In the genomic region with DNA sequence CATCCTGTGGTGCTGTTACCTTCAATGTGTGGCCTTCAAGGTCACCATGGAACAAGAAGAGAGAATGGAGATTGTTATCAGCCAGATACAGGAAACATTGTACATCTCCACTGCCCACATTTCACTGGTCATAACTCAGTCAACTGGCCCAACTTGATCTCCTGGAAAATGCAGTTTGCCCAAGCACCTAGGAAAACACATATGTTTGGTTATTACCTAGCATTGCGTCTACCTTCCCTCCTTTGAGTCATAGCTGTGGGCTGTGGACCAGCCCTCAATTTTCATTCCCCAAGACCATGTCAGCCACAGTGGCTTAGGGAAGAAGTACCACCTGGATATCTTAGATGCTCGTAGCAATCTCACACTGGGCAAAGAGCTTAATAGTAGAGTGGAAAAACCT, we compare ENCODE assay signal across 28 cellular contexts.
"Had no signal": no experiment of that assay in that cellular context is flagged by ENCODE, and none has a peak within 500 bp of the region (broad histone marks: within the 10 kb centered on the region; RNA-seq: fewer than 3 reads in every experiment).

No MANE protein-coding gene starts in this region.

- H3K9me3 ChIP-seq: ascending aorta, breast epithelium, colonic mucosa, esophagus squamous epithelium, gastroesophageal sphincter, heart right ventricle had no signal

- H3K27me3 ChIP-seq: ascending aorta, breast epithelium, cardiac muscle cell, colonic mucosa, esophagus squamous epithelium, gastroesophageal sphincter, heart right ventricle had no signal

- H3K36me3 ChIP-seq: ascending aorta, breast epithelium, cardiac muscle cell, colonic mucosa, esophagus squamous epithelium, gastroesophageal sphincter, heart right ventricle had no signal

- H3K27ac ChIP-seq: ascending aorta, breast epithelium, cardiac muscle cell, colonic mucosa, epithelial cell of prostate, esophagus squamous epithelium, gastroesophageal sphincter, heart right ventricle had no signal

- H3K4me3 ChIP-seq: ascending aorta, breast epithelium, cardiac muscle cell, colonic mucosa, esophagus squamous epithelium, gastroesophageal sphincter, heart right ventricle had no signal

- H3K9me3 Mint-ChIP-seq: activated T-cell treated with anti-CD3 and anti-CD28 coated beads, Interleukin-2, amount 50 U/mL, for 24 hours had no signal

- H3K4me3 Mint-ChIP-seq: activated CD8-positive, alpha-beta T cell treated with anti-CD3 and anti-CD28 coated beads, Interleukin-2, amount 10 ng/mL, durations not matched to agents 7 days and 5 days; activated naive CD4-positive, alpha-beta T cell treated with anti-CD3 and anti-CD28 coated beads, Interleukin-2, amount 10 ng/mL, durations not matched to agents 7 days and 5 days; activated naive CD8-positive, alpha-beta T cell treated with anti-CD3 and anti-CD28 coated beads, Interleukin-2, amount 10 ng/mL, durations not matched to agents 7 days and 5 days; activated T-cell treated with anti-CD3 and anti-CD28 coated beads, Interleukin-2, amount 50 U/mL, for 24 hours; activated T-cell treated with anti-CD3 and anti-CD28 coated beads, Interleukin-2, amount 50 U/mL, for 72 hours; brain had no signal

- H3K27me3 Mint-ChIP-seq: activated naive CD4-positive, alpha-beta T cell treated with anti-CD3 and anti-CD28 coated beads, Interleukin-2, amount 10 ng/mL, durations not matched to agents 7 days and 5 days; activated naive CD8-positive, alpha-beta T cell treated with anti-CD3 and anti-CD28 coated beads, Interleukin-2, amount 10 ng/mL, durations not matched to agents 7 days and 5 days; activated T-cell treated with anti-CD3 and anti-CD28 coated beads, Interleukin-2, amount 50 U/mL, for 24 hours had no signal

- H3K36me3 Mint-ChIP-seq: activated naive CD4-positive, alpha-beta T cell treated with anti-CD3 and anti-CD28 coated beads, Interleukin-2, amount 10 ng/mL, durations not matched to agents 7 days and 5 days; activated naive CD4-positive, alpha-beta T cell treated with anti-CD3 and anti-CD28 coated beads, Interleukin-2, amount 50 U/mL, for 72 hours; activated naive CD8-positive, alpha-beta T cell treated with anti-CD3 and anti-CD28 coated beads, Interleukin-2, amount 10 ng/mL, durations not matched to agents 7 days and 5 days; brain had no signal

- ATAC-seq: activated CD8-positive, alpha-beta T cell treated with anti-CD3 and anti-CD28 coated beads, Interleukin-2, amount 10 ng/mL, durations not matched to agents 7 days and 5 days; activated naive CD4-positive, alpha-beta T cell treated with anti-CD3 and anti-CD28 coated beads, Interleukin-2, amount 50 U/mL, for 72 hours; activated T-cell treated with anti-CD3 and anti-CD28 coated beads, Interleukin-2, amount 50 U/mL, for 72 hours; gastroesophageal sphincter; heart right ventricle had no signal

- H3K27ac Mint-ChIP-seq: activated CD8-positive, alpha-beta T cell treated with anti-CD3 and anti-CD28 coated beads, Interleukin-2, amount 10 ng/mL, durations not matched to agents 7 days and 5 days; activated naive CD4-positive, alpha-beta T cell treated with anti-CD3 and anti-CD28 coated beads, Interleukin-2, amount 10 ng/mL, durations not matched to agents 7 days and 5 days; activated naive CD8-positive, alpha-beta T cell treated with anti-CD3 and anti-CD28 coated beads, Interleukin-2, amount 10 ng/mL, durations not matched to agents 7 days and 5 days; activated T-cell treated with anti-CD3 and anti-CD28 coated beads, Interleukin-2, amount 50 U/mL, for 24 hours; activated T-cell treated with anti-CD3 and anti-CD28 coated beads, Interleukin-2, amount 50 U/mL, for 72 hours; brain had no signal

- DNase-seq: activated CD4-positive, alpha-beta T cell treated with anti-CD3 and anti-CD28 coated beads for 1 hour; activated CD4-positive, alpha-beta T cell treated with anti-CD3 and anti-CD28 coated beads for 4 hours; activated CD4-positive, alpha-beta T cell treated with anti-CD3 and anti-CD28 coated beads, Interleukin-2, amount 50 U/mL, for 1 hour; activated CD4-positive, alpha-beta T cell treated with anti-CD3 and anti-CD28 coated beads, Interleukin-2, amount 50 U/mL, for 48 hours; activated CD8-positive, alpha-beta memory T cell treated with anti-CD3 and anti-CD28 coated beads, Interleukin-2, amount 50 U/mL, for 48 hours; activated CD8-positive, alpha-beta T cell treated with anti-CD3 and anti-CD28 coated beads, Interleukin-2, amount 10 ng/mL, durations not matched to agents 7 days and 5 days; activated gamma-delta T cell; activated naive CD4-positive, alpha-beta T cell; activated naive CD4-positive, alpha-beta T cell treated with anti-CD3 and anti-CD28 coated beads, Interleukin-2, amount 10 ng/mL, durations not matched to agents 7 days and 5 days; activated naive CD8-positive, alpha-beta T cell treated with anti-CD3 and anti-CD28 coated beads, Interleukin-2, amount 10 ng/mL, durations not matched to agents 7 days and 5 days; activated T-cell treated with anti-CD3 and anti-CD28 coated beads for 4 hours; activated T-cell treated with anti-CD3 and anti-CD28 coated beads, Interleukin-2, amount 50 U/mL, for 24 hours; activated T-cell treated with anti-CD3 and anti-CD28 coated beads, Interleukin-2, amount 50 U/mL, for 72 hours; central memory CD4-positive, alpha-beta T cell; cerebellar nuclear complex; colonic mucosa; effector CD8-positive, alpha-beta T cell; esophagus squamous epithelium; foreskin melanocyte; heart right ventricle; T-helper 2 cell had no signal

- H3K4me1 Mint-ChIP-seq: activated naive CD4-positive, alpha-beta T cell treated with anti-CD3 and anti-CD28 coated beads, Interleukin-2, amount 10 ng/mL, durations not matched to agents 7 days and 5 days; activated naive CD8-positive, alpha-beta T cell treated with anti-CD3 and anti-CD28 coated beads, Interleukin-2, amount 10 ng/mL, durations not matched to agents 7 days and 5 days had no signal

- H3K4me1 ChIP-seq: breast epithelium, colonic mucosa had no signal
